In genomic region chr12:67651380-67651695, GRCh38 we compare ENCODE assay signal across 8 cellular contexts.
DNase-seq lines count a peak whose midpoint lies in the region; ATAC-seq and TF ChIP-seq lines count a peak whose summit lies in the region.

No MANE protein-coding gene starts in this region.

- 0 out of 2 replicates have a peak, but pooled peaks cover 5% of the 10 kb centered on the region for H3F3A ChIP-seq in MM.1S (ENCODE audit: insufficient read depth, low read length)

- H3K9me3 ChIP-seq in MM.1S (replicated peaks; ENCODE audit: insufficient read depth, low read length) = no peaks in the 10 kb centered on the region

- no peak overlapping the region for H2AFZ ChIP-seq in MM.1S (ENCODE audit: low read length)

- H4K20me1 ChIP-seq in MM.1S (ENCODE audit: insufficient read depth, low read length) = peaks cover 17% of the 10 kb centered on the region; the same call in 1 of the 2 replicates

- CTCF ChIA-PET in activated naive CD4-positive, alpha-beta T cell treated with anti-CD3 and anti-CD28 coated beads, Interleukin-2, amount 10 ng/mL, durations not matched to agents 7 days and 5 days (lab: Charles Lee) = interaction anchor here (1.4 to 1.8 kb wide), 4 partner anchors 21 to 292 kb away, joined by 3 to 7 read pairs (median 4); no protein-coding TSS in a partner anchor

- no peaks in the 10 kb centered on the region for H3K27me3 ChIP-seq in MM.1S (replicated peaks; ENCODE audit: insufficient read depth, low read length)

- peaks cover 66% of the 10 kb centered on the region for H3K4me1 Mint-ChIP-seq in activated naive CD4-positive, alpha-beta T cell treated with anti-CD3 and anti-CD28 coated beads, Interleukin-2, amount 10 ng/mL, durations not matched to agents 7 days and 5 days
- H3K4me1 Mint-ChIP-seq in stimulated activated naive B cell treated with anti-CD40 and anti-IgM and Interleukin-4, amounts not matched to agents 10 μg/mL and 1 μg/mL and 100 μg/mL, for 72 hours = peaks cover 42 to 64% of the 10 kb centered on the region in 2 donors

- H3K4me2 ChIP-seq in MM.1S (ENCODE audit: low read depth, low read length) = peak overlapping the region; percentile 84; the same call in 1 of the 2 replicates

- no peak for ATAC-seq in stimulated activated naive B cell treated with anti-CD40 and anti-IgM and Interleukin-4, amounts not matched to agents 10 μg/mL and 1 μg/mL and 100 μg/mL, for 72 hours (replicated peaks)

- H3K4me3 Mint-ChIP-seq in activated naive CD4-positive, alpha-beta T cell treated with anti-CD3 and anti-CD28 coated beads, Interleukin-2, amount 10 ng/mL, durations not matched to agents 7 days and 5 days = peak overlapping the region; percentile 90
- H3K4me3 Mint-ChIP-seq in stimulated activated naive B cell treated with anti-CD40 and anti-IgM and Interleukin-4, amounts not matched to agents 10 μg/mL and 1 μg/mL and 100 μg/mL, for 72 hours = peak overlapping the region; percentile 90 to 93

- peaks cover 71% of the 10 kb centered on the region for H3K79me2 ChIP-seq in MM.1S (ENCODE audit: low read length)

- DNase-seq in AG09309 (ENCODE audit: low read depth) (no peak), MM.1S (peak; percentile 30), head of caudate nucleus (peak in 25 of 42 donors; percentile 12 to 76 (median 41)), NCI-H524 treated with DMSO at 0.1 percent for 48 hours (lab: John Stamatoyannopoulos, UW) (no peak), ecto neural progenitor cell (ENCODE audit: low spot score) (no peak)
- peak; percentile 65 for DNase-seq in activated naive CD4-positive, alpha-beta T cell treated with anti-CD3 and anti-CD28 coated beads, Interleukin-2, amount 10 ng/mL, durations not matched to agents 7 days and 5 days
- no peak for DNase-seq in stimulated activated naive B cell treated with anti-CD40 and anti-IgM and Interleukin-4, amounts not matched to agents 10 μg/mL and 1 μg/mL and 100 μg/mL, for 72 hours

- H3K36me3 Mint-ChIP-seq in activated naive CD4-positive, alpha-beta T cell treated with anti-CD3 and anti-CD28 coated beads, Interleukin-2, amount 10 ng/mL, durations not matched to agents 7 days and 5 days = peaks cover 54% of the 10 kb centered on the region
- peaks cover 31 to 37% of the 10 kb centered on the region in 2 donors for H3K36me3 Mint-ChIP-seq in stimulated activated naive B cell treated with anti-CD40 and anti-IgM and Interleukin-4, amounts not matched to agents 10 μg/mL and 1 μg/mL and 100 μg/mL, for 72 hours

- H3K4me1 ChIP-seq in MM.1S (ENCODE audit: low read length) = peaks cover 14% of the 10 kb centered on the region

- H3K4me3 ChIP-seq in AG09309 (ENCODE audit: control insufficient read depth, low read depth, low read length) (peak overlapping the region; percentile 88), MM.1S (ENCODE audit: low read length) (peak overlapping the region; percentile 87; the same call in 1 of the 2 replicates)

- intact Hi-C loops in head of caudate nucleus (cut with DNase I) = no loop called here

- H3K27ac ChIP-seq in MM.1S (ENCODE audit: low read length) = no peak overlapping the region

- peaks cover 11% of the 10 kb centered on the region for H3K27me3 Mint-ChIP-seq in activated naive CD4-positive, alpha-beta T cell treated with anti-CD3 and anti-CD28 coated beads, Interleukin-2, amount 10 ng/mL, durations not matched to agents 7 days and 5 days
- no peaks in the 10 kb centered on the region for H3K27me3 Mint-ChIP-seq in stimulated activated naive B cell treated with anti-CD40 and anti-IgM and Interleukin-4, amounts not matched to agents 10 μg/mL and 1 μg/mL and 100 μg/mL, for 72 hours

- TF ChIP-seq CTCF in AG09309 (IDR thresholded peaks at IDR 0.05; ENCODE audit: control insufficient read depth, insufficient read depth, low read depth, low read length, missing control alignments) (peak; percentile 46), GM12872 (IDR thresholded peaks at IDR 0.05; ENCODE audit: insufficient read depth, low read depth, low read length) (peak; percentile 20; the same call in 1 of the 3 replicates), MM.1S (IDR thresholded peaks at IDR 0.05; ENCODE audit: low read length) (peak; percentile 16; the same call in 1 of the 2 replicates)

- H3K27ac Mint-ChIP-seq in activated naive CD4-positive, alpha-beta T cell treated with anti-CD3 and anti-CD28 coated beads, Interleukin-2, amount 10 ng/mL, durations not matched to agents 7 days and 5 days = peak overlapping the region; percentile 89
- H3K27ac Mint-ChIP-seq in stimulated activated naive B cell treated with anti-CD40 and anti-IgM and Interleukin-4, amounts not matched to agents 10 μg/mL and 1 μg/mL and 100 μg/mL, for 72 hours = peak overlapping the region; percentile 16

- H3K36me3 ChIP-seq in MM.1S (replicated peaks; ENCODE audit: insufficient read depth, low read length) = no peaks in the 10 kb centered on the region

- no peak overlapping the region for H3K9ac ChIP-seq in MM.1S (ENCODE audit: low read length)

- no peaks in the 10 kb centered on the region for H3K9me3 Mint-ChIP-seq in activated naive CD4-positive, alpha-beta T cell treated with anti-CD3 and anti-CD28 coated beads, Interleukin-2, amount 10 ng/mL, durations not matched to agents 7 days and 5 days
- H3K9me3 Mint-ChIP-seq in stimulated activated naive B cell treated with anti-CD40 and anti-IgM and Interleukin-4, amounts not matched to agents 10 μg/mL and 1 μg/mL and 100 μg/mL, for 72 hours = no peaks in the 10 kb centered on the region

- H3K9me2 ChIP-seq in MM.1S (replicated peaks; ENCODE audit: insufficient read depth, low read length) = no peaks in the 10 kb centered on the region

Comparison
In these comparisons a context has a peak if more than half of its experiments do, and no peak if none do; other contexts are left out.
1. DNase-seq: peak in MM.1S (single experiment), activated naive CD4-positive, alpha-beta T cell treated with anti-CD3 and anti-CD28 coated beads, Interleukin-2, amount 10 ng/mL, durations not matched to agents 7 days and 5 days (single experiment) and head of caudate nucleus (25 of 42); none in AG09309 (single experiment), stimulated activated naive B cell treated with anti-CD40 and anti-IgM and Interleukin-4, amounts not matched to agents 10 μg/mL and 1 μg/mL and 100 μg/mL, for 72 hours (single experiment), NCI-H524 treated with DMSO at 0.1 percent for 48 hours (single experiment) and ecto neural progenitor cell (single experiment).
2. Peak in every context shown above with its lines, with median percentiles within 50 percentile points of each other: CTCF ChIP-seq.